27 cellular contexts compared by ENCODE assay signal in genomic region chr4:166078383-166078782, GRCh38.
"Had no signal": no experiment of that assay in that cellular context is flagged by ENCODE, and none has a peak within 500 bp of the region (broad histone marks: within the 10 kb centered on the region; RNA-seq: fewer than 3 reads in every experiment).

No MANE protein-coding gene starts in this region.

- H3K9me3 ChIP-seq: colonic mucosa, gastrocnemius medialis, ovary, psoas muscle, sigmoid colon, stomach, thyroid gland had no signal

- H3K36me3 ChIP-seq: colonic mucosa, gastrocnemius medialis, heart right ventricle, left ventricle myocardium inferior, ovary, sigmoid colon, stomach, thyroid gland had no signal

- H3K27me3 ChIP-seq: colonic mucosa, gastrocnemius medialis, heart right ventricle, ovary, sigmoid colon, stomach, thyroid gland had no signal

- ATAC-seq: esophagus mucosa; gastrocnemius medialis; heart right ventricle; left colon; natural killer cell; psoas muscle; right cardiac atrium; stimulated activated effector memory CD8-positive, alpha-beta T cell treated with anti-CD3 and anti-CD28 coated beads, Interleukin-12 subunit alpha, Interleukin-12 subunit beta, amount 100 ng/mL, for 72 hours had no signal

- H3K4me3 ChIP-seq: colonic mucosa, gastrocnemius medialis, heart right ventricle, left ventricle myocardium inferior, lung, ovary, psoas muscle, sigmoid colon, stomach, thyroid gland had no signal

- H3K4me1 ChIP-seq: colonic mucosa, gastrocnemius medialis, heart right ventricle, left ventricle myocardium inferior, psoas muscle, sigmoid colon, stomach, thyroid gland had no signal

- H3K27ac ChIP-seq: colonic mucosa, epithelial cell of prostate, gastrocnemius medialis, heart right ventricle, left ventricle myocardium inferior, ovary, psoas muscle, sigmoid colon, stomach, thyroid gland had no signal

- DNase-seq: colonic mucosa; effector CD8-positive, alpha-beta T cell; foreskin fibroblast; gastrocnemius medialis; heart right ventricle; hippocampal formation; immature natural killer cell; islet precursor cell; kidney glomerular epithelial cell; left colon; left ventricle myocardium inferior; natural killer cell; occipital lobe; ovary; psoas muscle; right cardiac atrium; sigmoid colon; stimulated activated CD4-positive, alpha-beta T cell treated with anti-CD3 and anti-CD28 coated beads, Interleukin-2, amount 100 ng/mL, for 24 hours; stimulated activated CD4-positive, alpha-beta T cell treated with anti-CD3 and anti-CD28 coated beads, Interleukin-4, amount 100 ng/mL, for 24 hours; stimulated activated naive CD4-positive, alpha-beta T cell treated with Interleukin-2 at 50 U/mL for 16 hours; stomach; thyroid gland; trophoblast cell had no signal
